In genomic region chr1:111283838-111284237, GRCh38 we compare ENCODE assay signal across 12 cellular contexts. TPM values are rescaled to one million over a fixed set of nuclear protein-coding genes. Genes with fewer than 3 reads are reported as not detected.
"Had no signal": no experiment of that assay in that cellular context is flagged by ENCODE, and none has a peak within 500 bp of the region (broad histone marks: within the 10 kb centered on the region; RNA-seq: fewer than 3 reads in every experiment).

No MANE protein-coding gene starts in this region.

- H3K9me3 Mint-ChIP-seq: HFFc6, IgD-negative memory B cell had no signal

- H3K27ac ChIP-seq: HL-60, KMS-11 had no signal

- H3K4me3 Mint-ChIP-seq: HFFc6, IgD-negative memory B cell had no signal

- H3K4me3 ChIP-seq: HAP-1 had no signal

- ATAC-seq: HCT116 had no signal

- H3K4me1 ChIP-seq: HAP-1 had no signal

- DNase-seq: GOT3, H7, HFFc6, Karpas-422, KBM-7 had no signal

- H3K36me3 ChIP-seq: HAP-1 had no signal

- H3K4me2 ChIP-seq: KMS-11 had no signal

- H3K27ac Mint-ChIP-seq: HFFc6, IgD-negative memory B cell had no signal

- H3K27me3 Mint-ChIP-seq: IgD-negative memory B cell had no signal

RNA-seq across cellular contexts. Expression of gene CHIA, which starts 6.8 kb away (rescaled TPM):
- total RNA-seq: H4, H7, HFFc6, HT1080 had no signal

RNA-seq across cellular contexts. Expression of gene CHI3L2, which starts 56.3 kb away (rescaled TPM):
- total RNA-seq: H4, H7 had no signal
